Comparison of ENCODE assay signal across 10 cellular contexts in genomic region chr5:157047017-157047416, GRCh38. TPM values are rescaled to one million over a fixed set of nuclear protein-coding genes. Genes with fewer than 3 reads are reported as not detected.
"Had no signal": no experiment of that assay in that cellular context is flagged by ENCODE, and none has a peak within 500 bp of the region (broad histone marks: within the 10 kb centered on the region; RNA-seq: fewer than 3 reads in every experiment).

No MANE protein-coding gene starts in this region.

RNA-seq across cellular contexts. Expression of gene HAVCR1, which starts 11.9 kb away (rescaled TPM):
- total RNA-seq: activated T-cell treated with anti-CD3 and anti-CD28 coated beads, Interleukin-2, amount 50 U/mL, for 4 hours; ascending aorta; cardiac muscle cell; dermis microvascular lymphatic vessel endothelial cell; endothelial cell of umbilical vein; fibroblast of lung; fibroblast of villous mesenchyme; glomerular endothelial cell; WTC11 had no signal
- polyA plus RNA-seq: cardiac muscle cell, endothelial cell of umbilical vein, esophagus, fibroblast of lung had no signal
